ENCODE assay signal across 13 cellular contexts in the genomic region with DNA sequence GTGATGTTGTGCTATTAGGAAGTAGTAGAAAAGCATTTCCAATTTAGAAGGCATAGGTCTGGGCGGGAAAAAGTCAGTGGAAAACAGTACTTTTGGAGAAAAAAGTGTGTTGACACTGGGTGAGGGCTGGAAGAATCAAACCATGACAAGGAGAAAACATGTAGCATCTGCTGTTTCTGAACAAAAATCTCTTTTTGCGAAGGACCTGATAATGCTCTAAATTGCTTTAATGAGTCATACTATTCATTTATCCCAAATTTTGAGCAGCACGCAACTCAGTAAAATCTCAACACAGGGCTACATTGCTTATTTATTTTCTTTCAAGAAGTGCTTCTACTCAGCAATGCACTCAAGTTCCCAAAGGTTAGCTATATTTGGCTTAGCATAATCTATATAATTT.
DNase-seq lines count a peak whose midpoint lies in the region; ATAC-seq and TF ChIP-seq lines count a peak whose summit lies in the region.
"Had no signal": no experiment of that assay in that cellular context is flagged by ENCODE, and none has a peak within 500 bp of the region (broad histone marks: within the 10 kb centered on the region; RNA-seq: fewer than 3 reads in every experiment).

No MANE protein-coding gene starts in this region.

- H4K20me1 ChIP-seq in KMS-11 (ENCODE audit: insufficient read depth) (no peaks in the 10 kb centered on the region), smooth muscle cell (ENCODE audit: low read depth) (no peaks in the 10 kb centered on the region)
- H4K20me1 ChIP-seq: BLaER1 treated with 17β-estradiol and CSF1 and Interleukin-3, amounts not matched to agents 10 nM and 100 nM had no signal

- TF ChIP-seq CTCF in KMS-11 (conservative IDR thresholded peaks at IDR 0.05; ENCODE audit: low read depth, low read length) (no peak), heart left ventricle (IDR thresholded peaks at IDR 0.05) (no peak), smooth muscle cell (IDR thresholded peaks at IDR 0.05; ENCODE audit: borderline replicate concordance, insufficient read depth, poor library complexity, severe bottlenecking) (no peak)

- H3K4me2 ChIP-seq in KMS-11 (peak overlapping the region; percentile 16; the same call in 1 of the 2 replicates), smooth muscle cell (peak overlapping the region; percentile 81)
- H3K4me2 ChIP-seq: BLaER1 treated with 17β-estradiol and CSF1 and Interleukin-3, amounts not matched to agents 10 nM and 100 nM had no signal

- intact Hi-C loops in heart left ventricle (cut with DNase I) (loop anchor here in 1 of 10 donors (10.0 kb wide), 1 partner anchor 290 kb away; the partner anchor contains the start of gene DIPK2A), right cardiac atrium (cut with DNase I) (no loop called here)

- WGBS in heart left ventricle, 4 donors = 68 to 85% (median 80%) methylated on average over 3 of the region's 3 CpGs
- 59% methylated on average over 3 of the region's 3 CpGs for WGBS in right cardiac atrium
- WGBS in smooth muscle cell (ENCODE audit: low lambda C conversion rate) = 47% methylated on average over 3 of the region's 3 CpGs

- H3K79me2 ChIP-seq in KMS-11 (ENCODE audit: insufficient read depth, low read depth) = no peaks in the 10 kb centered on the region
- H3K79me2 ChIP-seq in smooth muscle cell (ENCODE audit: low read depth) = no peaks in the 10 kb centered on the region

- TF ChIP-seq POLR2A in heart left ventricle (IDR thresholded peaks at IDR 0.05) = no peak

- H2AFZ ChIP-seq in KMS-11 (ENCODE audit: low read depth) = no peak overlapping the region
- peak overlapping the region; percentile 84 for H2AFZ ChIP-seq in smooth muscle cell (ENCODE audit: low read depth)

- H3K27me3 ChIP-seq in KMS-11 (ENCODE audit: insufficient read depth, low read depth) (no peaks in the 10 kb centered on the region), heart left ventricle (no peaks in the 10 kb centered on the region), right cardiac atrium (ENCODE audit: control insufficient read depth, insufficient read depth) (no peaks in the 10 kb centered on the region), smooth muscle cell (ENCODE audit: low read depth) (no peaks in the 10 kb centered on the region)

- H3K27ac ChIP-seq in KMS-11 = no peak overlapping the region
- peak overlapping the region in 5 of 12 donors; percentile 9 to 51 (median 39) for H3K27ac ChIP-seq in heart left ventricle
- H3K27ac ChIP-seq in right cardiac atrium (ENCODE audit: low read length) = no peak overlapping the region
- H3K27ac ChIP-seq in smooth muscle cell (ENCODE audit: low read depth) = peak overlapping the region; percentile 70
- H3K27ac ChIP-seq: BLaER1 treated with 17β-estradiol and CSF1 and Interleukin-3, amounts not matched to agents 10 nM and 100 nM; HL-60 had no signal

- no peaks in the 10 kb centered on the region for H3K9me3 ChIP-seq in heart left ventricle
- no peaks in the 10 kb centered on the region for H3K9me3 ChIP-seq in right cardiac atrium (ENCODE audit: control insufficient read depth, low read length)
- H3K9me3 ChIP-seq in smooth muscle cell (replicated peaks; ENCODE audit: low read depth) = no peaks in the 10 kb centered on the region
- H3K9me3 ChIP-seq: BLaER1 treated with 17β-estradiol and CSF1 and Interleukin-3, amounts not matched to agents 10 nM and 100 nM; HAP-1 had no signal

- H3K4me3 ChIP-seq in KMS-11 (IDR thresholded peaks at IDR 0.05; ENCODE audit: insufficient read depth, low read depth, low read length) (no peak overlapping the region), heart left ventricle (peak overlapping the region in 1 of 12 donors; percentile 4), right cardiac atrium (ENCODE audit: low read length) (peak overlapping the region; percentile 20), smooth muscle cell (peak overlapping the region; percentile 30)
- H3K4me3 ChIP-seq: BLaER1 treated with 17β-estradiol and CSF1 and Interleukin-3, amounts not matched to agents 10 nM and 100 nM; HAP-1 had no signal

- ATAC-seq in heart left ventricle (peak in 3 of 4 donors; percentile 25 to 74 (median 66)), right cardiac atrium (peak in 1 of 2 donors; percentile 48), HG03039 (IDR thresholded peaks at IDR 0.05; ENCODE audit: unreplicated experiment) (no peak), GM19463 (IDR thresholded peaks at IDR 0.05; ENCODE audit: unreplicated experiment) (no peak)
- ATAC-seq: CD8-positive, alpha-beta T cell had no signal

- peaks cover 17% of the 10 kb centered on the region for H3F3A ChIP-seq in smooth muscle cell (ENCODE audit: low read depth)

- H3K4me1 ChIP-seq in KMS-11 (ENCODE audit: low read depth, poor library complexity, severe bottlenecking) (peaks cover 22% of the 10 kb centered on the region), heart left ventricle (peaks cover 0 to 18% (median 3%) of the 10 kb centered on the region in 12 donors), right cardiac atrium (ENCODE audit: control insufficient read depth, insufficient read depth, low read length) (peaks cover 1% of the 10 kb centered on the region), smooth muscle cell (ENCODE audit: low read depth) (peaks cover 3% of the 10 kb centered on the region)
- H3K4me1 ChIP-seq: HAP-1 had no signal

- H3K9ac ChIP-seq in KMS-11 = no peak overlapping the region
- H3K9ac ChIP-seq in smooth muscle cell (ENCODE audit: low read depth) = no peak overlapping the region
- H3K9ac ChIP-seq: BLaER1 treated with 17β-estradiol and CSF1 and Interleukin-3, amounts not matched to agents 10 nM and 100 nM had no signal

- H3K36me3 ChIP-seq in KMS-11 (ENCODE audit: insufficient read depth) (no peaks in the 10 kb centered on the region), heart left ventricle (no peaks in the 10 kb centered on the region), smooth muscle cell (ENCODE audit: low read depth) (no peaks in the 10 kb centered on the region)
- H3K36me3 ChIP-seq: BLaER1 treated with 17β-estradiol and CSF1 and Interleukin-3, amounts not matched to agents 10 nM and 100 nM; HAP-1 had no signal

- DNase-seq in heart left ventricle (no peak), right cardiac atrium (no peak), smooth muscle cell (lab: John Stamatoyannopoulos, UW; ENCODE audit: unreplicated experiment) (no peak)
- DNase-seq: Calu3; CD8-positive, alpha-beta T cell; DMS79 treated with DMSO at 0.1 percent for 48 hours; GF-D8 had no signal

Comparison
In these comparisons a context has a peak if more than half of its experiments do, and no peak if none do; other contexts are left out.
1. ATAC-seq: peak in heart left ventricle (3 of 4); none in HG03039 (single experiment) and GM19463 (single experiment).